ENCODE assay signal across 1 cellular context in the genomic region with DNA sequence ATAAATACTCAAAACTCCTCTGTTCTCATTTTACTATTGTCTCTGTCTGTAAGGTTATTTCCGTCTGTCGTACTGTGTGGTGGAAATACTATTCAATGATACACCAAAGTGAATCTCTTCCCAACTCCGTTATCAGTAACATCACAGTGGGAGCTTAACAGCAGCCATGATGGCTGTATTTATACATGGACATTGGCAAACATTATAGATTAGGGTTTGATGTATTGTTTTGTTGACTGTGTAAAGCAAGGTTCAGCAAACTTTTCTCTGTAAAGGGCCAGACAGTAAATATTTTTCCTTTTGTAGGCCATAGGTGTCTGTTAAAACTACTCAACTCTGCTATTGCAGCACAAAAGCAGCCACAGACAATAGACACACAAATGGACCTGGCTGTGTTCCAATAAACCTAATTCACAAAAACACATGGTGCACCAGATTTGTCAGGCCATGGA.
TF ChIP-seq lines count a peak whose summit lies in the region.

No MANE protein-coding gene starts in this region.

TF ChIP-seq in HepG2, 621 proteins besides CTCF, POLR2A, EP300 and RAD21 (continued from another document and continues in another):
- TF ChIP-seq, protein P1, sequence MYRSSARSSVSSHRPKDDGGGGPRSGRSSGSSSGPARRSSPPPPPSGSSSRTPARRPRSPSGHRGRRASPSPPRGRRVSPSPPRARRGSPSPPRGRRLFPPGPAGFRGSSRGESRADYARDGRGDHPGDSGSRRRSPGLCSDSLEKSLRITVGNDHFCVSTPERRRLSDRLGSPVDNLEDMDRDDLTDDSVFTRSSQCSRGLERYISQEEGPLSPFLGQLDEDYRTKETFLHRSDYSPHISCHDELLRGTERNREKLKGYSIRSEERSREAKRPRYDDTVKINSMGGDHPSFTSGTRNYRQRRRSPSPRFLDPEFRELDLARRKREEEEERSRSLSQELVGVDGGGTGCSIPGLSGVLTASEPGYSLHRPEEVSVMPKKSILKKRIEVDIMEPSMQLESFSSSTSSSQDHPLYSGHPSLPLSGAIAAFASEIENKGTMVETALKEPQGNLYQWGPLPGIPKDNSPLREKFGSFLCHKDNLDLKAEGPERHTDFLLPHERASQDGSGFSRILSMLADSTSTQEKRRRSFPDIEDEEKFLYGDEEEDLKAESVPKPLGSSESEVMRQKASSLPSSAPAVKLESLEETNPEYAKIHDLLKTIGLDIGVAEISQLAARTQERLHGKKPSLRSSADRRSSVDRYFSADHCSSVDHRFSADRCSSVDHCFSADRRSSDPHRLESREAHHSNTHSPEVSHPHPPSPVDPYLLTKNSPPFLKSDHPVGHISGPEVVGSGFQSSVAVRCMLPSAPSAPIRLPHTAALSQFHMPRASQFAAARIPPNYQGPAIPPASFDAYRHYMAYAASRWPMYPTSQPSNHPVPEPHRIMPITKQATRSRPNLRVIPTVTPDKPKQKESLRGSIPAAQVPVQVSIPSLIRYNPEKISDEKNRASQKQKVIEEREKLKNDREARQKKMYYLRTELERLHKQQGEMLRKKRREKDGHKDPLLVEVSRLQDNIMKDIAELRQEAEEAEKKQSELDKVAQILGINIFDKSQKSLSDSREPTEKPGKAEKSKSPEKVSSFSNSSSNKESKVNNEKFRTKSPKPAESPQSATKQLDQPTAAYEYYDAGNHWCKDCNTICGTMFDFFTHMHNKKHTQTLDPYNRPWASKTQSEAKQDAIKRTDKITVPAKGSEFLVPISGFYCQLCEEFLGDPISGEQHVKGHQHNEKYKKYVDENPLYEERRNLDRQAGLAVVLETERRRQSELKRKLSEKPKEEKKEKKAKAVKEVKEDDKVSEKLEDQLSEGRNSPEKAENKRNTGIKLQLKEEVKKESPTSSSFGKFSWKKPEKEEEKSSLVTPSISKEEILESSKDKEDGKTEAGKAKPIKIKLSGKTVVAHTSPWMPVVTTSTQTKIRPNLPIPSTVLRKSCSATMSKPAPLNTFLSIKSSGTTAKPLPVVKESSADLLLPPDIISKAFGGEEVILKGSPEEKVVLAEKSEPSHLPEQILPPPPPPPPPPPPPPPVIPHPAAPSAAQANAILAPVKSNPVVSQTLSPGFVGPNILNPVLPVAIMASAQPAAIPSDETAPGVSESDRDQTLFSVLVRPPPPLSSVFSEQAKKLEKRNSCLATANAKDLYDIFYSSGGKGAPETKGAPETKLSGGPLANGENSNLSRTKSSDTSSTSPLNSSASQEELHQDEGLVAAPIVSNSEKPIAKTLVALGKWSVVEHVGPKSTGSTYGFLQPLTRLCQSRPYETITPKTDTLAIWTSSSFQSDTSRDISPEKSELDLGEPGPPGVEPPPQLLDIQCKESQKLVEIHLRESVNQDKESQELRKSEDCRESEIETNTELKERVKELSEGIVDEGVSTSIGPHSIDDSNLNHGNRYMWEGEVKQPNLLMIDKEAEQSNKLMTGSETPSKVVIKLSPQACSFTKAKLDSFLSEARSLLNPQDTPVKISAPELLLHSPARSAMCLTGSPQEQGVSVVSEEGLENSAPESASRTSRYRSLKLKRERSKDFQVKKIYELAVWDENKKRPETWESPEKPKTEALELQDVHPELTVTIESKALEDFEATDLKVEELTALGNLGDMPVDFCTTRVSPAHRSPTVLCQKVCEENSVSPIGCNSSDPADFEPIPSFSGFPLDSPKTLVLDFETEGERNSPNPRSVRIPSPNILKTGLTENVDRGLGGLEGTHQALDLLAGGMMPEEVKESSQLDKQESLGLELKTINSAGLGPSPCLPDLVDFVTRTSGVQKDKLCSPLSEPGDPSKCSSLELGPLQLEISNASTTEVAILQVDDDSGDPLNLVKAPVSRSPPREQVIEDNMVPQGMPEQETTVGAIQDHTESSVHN (CRISPR knock-in tag; IDR thresholded peaks at IDR 0.05) = no peak
- TF ChIP-seq MTA1 (CRISPR knock-in tag; IDR thresholded peaks at IDR 0.05; ENCODE audit: borderline replicate concordance) = no peak
- no peak for TF ChIP-seq MATR3 (CRISPR knock-in tag; IDR thresholded peaks at IDR 0.05)
- no peak for TF ChIP-seq TMF1 (CRISPR knock-in tag; IDR thresholded peaks at IDR 0.05; ENCODE audit: low read depth)
- TF ChIP-seq, protein P2, sequence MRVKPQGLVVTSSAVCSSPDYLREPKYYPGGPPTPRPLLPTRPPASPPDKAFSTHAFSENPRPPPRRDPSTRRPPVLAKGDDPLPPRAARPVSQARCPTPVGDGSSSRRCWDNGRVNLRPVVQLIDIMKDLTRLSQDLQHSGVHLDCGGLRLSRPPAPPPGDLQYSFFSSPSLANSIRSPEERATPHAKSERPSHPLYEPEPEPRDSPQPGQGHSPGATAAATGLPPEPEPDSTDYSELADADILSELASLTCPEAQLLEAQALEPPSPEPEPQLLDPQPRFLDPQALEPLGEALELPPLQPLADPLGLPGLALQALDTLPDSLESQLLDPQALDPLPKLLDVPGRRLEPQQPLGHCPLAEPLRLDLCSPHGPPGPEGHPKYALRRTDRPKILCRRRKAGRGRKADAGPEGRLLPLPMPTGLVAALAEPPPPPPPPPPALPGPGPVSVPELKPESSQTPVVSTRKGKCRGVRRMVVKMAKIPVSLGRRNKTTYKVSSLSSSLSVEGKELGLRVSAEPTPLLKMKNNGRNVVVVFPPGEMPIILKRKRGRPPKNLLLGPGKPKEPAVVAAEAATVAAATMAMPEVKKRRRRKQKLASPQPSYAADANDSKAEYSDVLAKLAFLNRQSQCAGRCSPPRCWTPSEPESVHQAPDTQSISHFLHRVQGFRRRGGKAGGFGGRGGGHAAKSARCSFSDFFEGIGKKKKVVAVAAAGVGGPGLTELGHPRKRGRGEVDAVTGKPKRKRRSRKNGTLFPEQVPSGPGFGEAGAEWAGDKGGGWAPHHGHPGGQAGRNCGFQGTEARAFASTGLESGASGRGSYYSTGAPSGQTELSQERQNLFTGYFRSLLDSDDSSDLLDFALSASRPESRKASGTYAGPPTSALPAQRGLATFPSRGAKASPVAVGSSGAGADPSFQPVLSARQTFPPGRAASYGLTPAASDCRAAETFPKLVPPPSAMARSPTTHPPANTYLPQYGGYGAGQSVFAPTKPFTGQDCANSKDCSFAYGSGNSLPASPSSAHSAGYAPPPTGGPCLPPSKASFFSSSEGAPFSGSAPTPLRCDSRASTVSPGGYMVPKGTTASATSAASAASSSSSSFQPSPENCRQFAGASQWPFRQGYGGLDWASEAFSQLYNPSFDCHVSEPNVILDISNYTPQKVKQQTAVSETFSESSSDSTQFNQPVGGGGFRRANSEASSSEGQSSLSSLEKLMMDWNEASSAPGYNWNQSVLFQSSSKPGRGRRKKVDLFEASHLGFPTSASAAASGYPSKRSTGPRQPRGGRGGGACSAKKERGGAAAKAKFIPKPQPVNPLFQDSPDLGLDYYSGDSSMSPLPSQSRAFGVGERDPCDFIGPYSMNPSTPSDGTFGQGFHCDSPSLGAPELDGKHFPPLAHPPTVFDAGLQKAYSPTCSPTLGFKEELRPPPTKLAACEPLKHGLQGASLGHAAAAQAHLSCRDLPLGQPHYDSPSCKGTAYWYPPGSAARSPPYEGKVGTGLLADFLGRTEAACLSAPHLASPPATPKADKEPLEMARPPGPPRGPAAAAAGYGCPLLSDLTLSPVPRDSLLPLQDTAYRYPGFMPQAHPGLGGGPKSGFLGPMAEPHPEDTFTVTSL (CRISPR knock-in tag; IDR thresholded peaks at IDR 0.05; ENCODE audit: borderline replicate concordance) = peak; percentile 77
- TF ChIP-seq ZNF747 (CRISPR knock-in tag; IDR thresholded peaks at IDR 0.05; ENCODE audit: borderline replicate concordance) = no peak
- TF ChIP-seq, protein P3, sequence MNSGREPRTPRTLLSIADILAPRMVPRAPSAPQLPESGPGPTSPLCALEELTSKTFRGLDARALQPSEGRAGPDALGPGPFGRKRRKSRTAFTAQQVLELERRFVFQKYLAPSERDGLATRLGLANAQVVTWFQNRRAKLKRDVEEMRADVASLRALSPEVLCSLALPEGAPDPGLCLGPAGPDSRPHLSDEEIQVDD (CRISPR knock-in tag; IDR thresholded peaks at IDR 0.05; ENCODE audit: borderline replicate concordance) = no peak
- TF ChIP-seq, protein P4, sequence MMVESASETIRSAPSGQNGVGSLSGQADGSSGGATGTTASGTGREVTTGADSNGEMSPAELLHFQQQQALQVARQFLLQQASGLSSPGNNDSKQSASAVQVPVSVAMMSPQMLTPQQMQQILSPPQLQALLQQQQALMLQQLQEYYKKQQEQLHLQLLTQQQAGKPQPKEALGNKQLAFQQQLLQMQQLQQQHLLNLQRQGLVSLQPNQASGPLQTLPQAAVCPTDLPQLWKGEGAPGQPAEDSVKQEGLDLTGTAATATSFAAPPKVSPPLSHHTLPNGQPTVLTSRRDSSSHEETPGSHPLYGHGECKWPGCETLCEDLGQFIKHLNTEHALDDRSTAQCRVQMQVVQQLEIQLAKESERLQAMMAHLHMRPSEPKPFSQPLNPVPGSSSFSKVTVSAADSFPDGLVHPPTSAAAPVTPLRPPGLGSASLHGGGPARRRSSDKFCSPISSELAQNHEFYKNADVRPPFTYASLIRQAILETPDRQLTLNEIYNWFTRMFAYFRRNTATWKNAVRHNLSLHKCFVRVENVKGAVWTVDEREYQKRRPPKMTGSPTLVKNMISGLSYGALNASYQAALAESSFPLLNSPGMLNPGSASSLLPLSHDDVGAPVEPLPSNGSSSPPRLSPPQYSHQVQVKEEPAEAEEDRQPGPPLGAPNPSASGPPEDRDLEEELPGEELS (CRISPR knock-in tag; IDR thresholded peaks at IDR 0.05) = peak; percentile 67
- TF ChIP-seq, protein P5, sequence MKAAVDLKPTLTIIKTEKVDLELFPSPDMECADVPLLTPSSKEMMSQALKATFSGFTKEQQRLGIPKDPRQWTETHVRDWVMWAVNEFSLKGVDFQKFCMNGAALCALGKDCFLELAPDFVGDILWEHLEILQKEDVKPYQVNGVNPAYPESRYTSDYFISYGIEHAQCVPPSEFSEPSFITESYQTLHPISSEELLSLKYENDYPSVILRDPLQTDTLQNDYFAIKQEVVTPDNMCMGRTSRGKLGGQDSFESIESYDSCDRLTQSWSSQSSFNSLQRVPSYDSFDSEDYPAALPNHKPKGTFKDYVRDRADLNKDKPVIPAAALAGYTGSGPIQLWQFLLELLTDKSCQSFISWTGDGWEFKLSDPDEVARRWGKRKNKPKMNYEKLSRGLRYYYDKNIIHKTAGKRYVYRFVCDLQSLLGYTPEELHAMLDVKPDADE (CRISPR knock-in tag; IDR thresholded peaks at IDR 0.05) = no peak
- no peak for TF ChIP-seq RFXANK (CRISPR knock-in tag; IDR thresholded peaks at IDR 0.05)
- TF ChIP-seq CCAR2 (optimal IDR thresholded peaks at IDR 0.05; ENCODE audit: low read depth, low read length) = no peak
- TF ChIP-seq GABPB1 (CRISPR knock-in tag; IDR thresholded peaks at IDR 0.05) = no peak
- TF ChIP-seq NONO (IDR thresholded peaks at IDR 0.05) = no peak
- no peak for TF ChIP-seq NONO (CRISPR knock-in tag; conservative IDR thresholded peaks at IDR 0.05)
- peak; percentile 77 for TF ChIP-seq FOXA3 (CRISPR knock-in tag; IDR thresholded peaks at IDR 0.05)
- TF ChIP-seq MAFF (IDR thresholded peaks at IDR 0.05; ENCODE audit: low read depth, low read length) = no peak
- TF ChIP-seq ZFAT (CRISPR knock-in tag; conservative IDR thresholded peaks at IDR 0.05) = no peak
- TF ChIP-seq TARDBP (CRISPR knock-in tag; IDR thresholded peaks at IDR 0.05) = no peak
- TF ChIP-seq, protein P6, sequence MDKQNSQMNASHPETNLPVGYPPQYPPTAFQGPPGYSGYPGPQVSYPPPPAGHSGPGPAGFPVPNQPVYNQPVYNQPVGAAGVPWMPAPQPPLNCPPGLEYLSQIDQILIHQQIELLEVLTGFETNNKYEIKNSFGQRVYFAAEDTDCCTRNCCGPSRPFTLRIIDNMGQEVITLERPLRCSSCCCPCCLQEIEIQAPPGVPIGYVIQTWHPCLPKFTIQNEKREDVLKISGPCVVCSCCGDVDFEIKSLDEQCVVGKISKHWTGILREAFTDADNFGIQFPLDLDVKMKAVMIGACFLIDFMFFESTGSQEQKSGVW (CRISPR knock-in tag; IDR thresholded peaks at IDR 0.05; ENCODE audit: borderline replicate concordance) = no peak
- TF ChIP-seq, protein P7, sequence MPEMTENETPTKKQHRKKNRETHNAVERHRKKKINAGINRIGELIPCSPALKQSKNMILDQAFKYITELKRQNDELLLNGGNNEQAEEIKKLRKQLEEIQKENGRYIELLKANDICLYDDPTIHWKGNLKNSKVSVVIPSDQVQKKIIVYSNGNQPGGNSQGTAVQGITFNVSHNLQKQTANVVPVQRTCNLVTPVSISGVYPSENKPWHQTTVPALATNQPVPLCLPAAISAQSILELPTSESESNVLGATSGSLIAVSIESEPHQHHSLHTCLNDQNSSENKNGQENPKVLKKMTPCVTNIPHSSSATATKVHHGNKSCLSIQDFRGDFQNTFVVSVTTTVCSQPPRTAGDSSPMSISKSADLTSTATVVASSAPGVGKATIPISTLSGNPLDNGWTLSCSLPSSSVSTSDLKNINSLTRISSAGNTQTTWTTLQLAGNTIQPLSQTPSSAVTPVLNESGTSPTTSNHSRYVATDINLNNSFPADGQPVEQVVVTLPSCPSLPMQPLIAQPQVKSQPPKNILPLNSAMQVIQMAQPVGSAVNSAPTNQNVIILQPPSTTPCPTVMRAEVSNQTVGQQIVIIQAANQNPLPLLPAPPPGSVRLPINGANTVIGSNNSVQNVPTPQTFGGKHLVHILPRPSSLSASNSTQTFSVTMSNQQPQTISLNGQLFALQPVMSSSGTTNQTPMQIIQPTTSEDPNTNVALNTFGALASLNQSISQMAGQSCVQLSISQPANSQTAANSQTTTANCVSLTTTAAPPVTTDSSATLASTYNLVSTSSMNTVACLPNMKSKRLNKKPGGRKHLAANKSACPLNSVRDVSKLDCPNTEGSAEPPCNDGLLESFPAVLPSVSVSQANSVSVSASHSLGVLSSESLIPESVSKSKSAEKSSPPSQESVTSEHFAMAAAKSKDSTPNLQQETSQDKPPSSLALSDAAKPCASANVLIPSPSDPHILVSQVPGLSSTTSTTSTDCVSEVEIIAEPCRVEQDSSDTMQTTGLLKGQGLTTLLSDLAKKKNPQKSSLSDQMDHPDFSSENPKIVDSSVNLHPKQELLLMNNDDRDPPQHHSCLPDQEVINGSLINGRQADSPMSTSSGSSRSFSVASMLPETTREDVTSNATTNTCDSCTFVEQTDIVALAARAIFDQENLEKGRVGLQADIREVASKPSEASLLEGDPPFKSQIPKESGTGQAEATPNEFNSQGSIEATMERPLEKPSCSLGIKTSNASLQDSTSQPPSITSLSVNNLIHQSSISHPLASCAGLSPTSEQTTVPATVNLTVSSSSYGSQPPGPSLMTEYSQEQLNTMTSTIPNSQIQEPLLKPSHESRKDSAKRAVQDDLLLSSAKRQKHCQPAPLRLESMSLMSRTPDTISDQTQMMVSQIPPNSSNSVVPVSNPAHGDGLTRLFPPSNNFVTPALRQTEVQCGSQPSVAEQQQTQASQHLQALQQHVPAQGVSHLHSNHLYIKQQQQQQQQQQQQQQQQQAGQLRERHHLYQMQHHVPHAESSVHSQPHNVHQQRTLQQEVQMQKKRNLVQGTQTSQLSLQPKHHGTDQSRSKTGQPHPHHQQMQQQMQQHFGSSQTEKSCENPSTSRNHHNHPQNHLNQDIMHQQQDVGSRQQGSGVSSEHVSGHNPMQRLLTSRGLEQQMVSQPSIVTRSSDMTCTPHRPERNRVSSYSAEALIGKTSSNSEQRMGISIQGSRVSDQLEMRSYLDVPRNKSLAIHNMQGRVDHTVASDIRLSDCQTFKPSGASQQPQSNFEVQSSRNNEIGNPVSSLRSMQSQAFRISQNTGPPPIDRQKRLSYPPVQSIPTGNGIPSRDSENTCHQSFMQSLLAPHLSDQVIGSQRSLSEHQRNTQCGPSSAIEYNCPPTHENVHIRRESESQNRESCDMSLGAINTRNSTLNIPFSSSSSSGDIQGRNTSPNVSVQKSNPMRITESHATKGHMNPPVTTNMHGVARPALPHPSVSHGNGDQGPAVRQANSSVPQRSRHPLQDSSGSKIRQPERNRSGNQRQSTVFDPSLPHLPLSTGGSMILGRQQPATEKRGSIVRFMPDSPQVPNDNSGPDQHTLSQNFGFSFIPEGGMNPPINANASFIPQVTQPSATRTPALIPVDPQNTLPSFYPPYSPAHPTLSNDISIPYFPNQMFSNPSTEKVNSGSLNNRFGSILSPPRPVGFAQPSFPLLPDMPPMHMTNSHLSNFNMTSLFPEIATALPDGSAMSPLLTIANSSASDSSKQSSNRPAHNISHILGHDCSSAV (CRISPR knock-in tag; IDR thresholded peaks at IDR 0.05; ENCODE audit: borderline replicate concordance) = no peak
